Comparison of ENCODE assay signal across 34 cellular contexts in the genomic region with DNA sequence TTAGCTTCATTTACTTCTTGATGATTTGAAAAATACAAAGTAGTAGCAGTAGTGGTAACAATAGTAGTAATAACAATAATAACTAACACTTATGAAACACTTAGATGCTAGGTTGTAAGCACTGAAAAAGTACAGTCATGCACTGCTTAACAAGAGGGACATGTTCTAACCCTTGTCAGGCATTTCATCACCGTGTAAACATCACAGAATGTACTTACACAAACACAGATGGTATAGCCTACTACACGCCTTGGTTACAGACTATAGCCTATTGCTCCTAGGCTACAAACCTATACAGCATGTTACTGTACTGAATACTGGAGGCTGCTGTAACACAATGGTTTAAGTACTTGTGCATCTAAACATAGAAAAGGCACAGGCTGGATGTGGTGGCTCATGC.
DNase-seq lines count a peak whose midpoint lies in the region; ATAC-seq, FAIRE-seq and TF ChIP-seq lines count a peak whose summit lies in the region.
"Had no signal": no experiment of that assay in that cellular context is flagged by ENCODE, and none has a peak within 500 bp of the region (broad histone marks: within the 10 kb centered on the region; RNA-seq: fewer than 3 reads in every experiment).

No MANE protein-coding gene starts in this region.

- intact Hi-C loops in HepG2 (cut with micrococcal nuclease; ENCODE audit: unreplicated experiment) (no loop called here), right lobe of liver (cut with DNase I) (no loop called here), lower lobe of right lung (cut with DNase I) (no loop called here)

- H3K4me3 ChIP-seq in HepG2 (replicated peaks in 1 of 3; ENCODE audit: insufficient read depth in 1 of 3, low read depth in 2 of 3, low read length in 3 of 3) (no peak overlapping the region), right lobe of liver (no peak overlapping the region), adipocyte (ENCODE audit: low read length) (no peak overlapping the region), lower lobe of right lung (no peak overlapping the region)
- H3K4me3 ChIP-seq: dorsolateral prefrontal cortex had no signal

- FAIRE-seq in HepG2 (lab: Jason Lieb, UNC) (no peak), HTR-8/SVneo (lab: Jason Lieb, UNC) (no peak)
- FAIRE-seq: A204.1, D721Med, endometrium, H54, TTC549, urothelium cell line had no signal

- peak; percentile 76 for ATAC-seq in HepG2
- ATAC-seq in right lobe of liver: no peak
- no peak for ATAC-seq in lower lobe of right lung
- ATAC-seq: activated CD4-positive, CD25-positive, alpha-beta regulatory T cell treated with anti-CD3 and anti-CD28 coated beads, Interleukin-2, amount 50 U/mL, for 24 hours; left cardiac atrium; right cardiac atrium; stimulated activated naive CD8-positive, alpha-beta T cell treated with anti-CD3 and anti-CD28 coated beads, Interleukin-15, amount 100 ng/mL, for 72 hours had no signal

- in situ Hi-C loops in HepG2 (cut with HindIII; ENCODE audit: extremely low pct_ligation_motif_present, low pct_unique_long_range_greater_than_20kb): no loop called here

- H3K4me3 Mint-ChIP-seq in mesothelial cell of epicardium: no peak overlapping the region
- H3K4me3 Mint-ChIP-seq: activated CD4-positive, alpha-beta memory T cell treated with anti-CD3 and anti-CD28 coated beads, Interleukin-2, amount 10 ng/mL, durations not matched to agents 7 days and 5 days; activated naive CD4-positive, alpha-beta T cell treated with anti-CD3 and anti-CD28 coated beads, Interleukin-2, amount 10 ng/mL, durations not matched to agents 7 days and 5 days; activated T-helper 1 cell treated with anti-CD3 and anti-CD28 coated beads, Interleukin-12 subunit alpha, Interleukin-12 subunit beta, Interleukin-2, Interleukin-4 antibody, amounts not matched to agents 30 ng/mL and 10 ng/mL and 1 ng/mL, durations not matched to agents 14 hours and 24 hours and 36 hours; brain; stimulated activated naive CD8-positive, alpha-beta T cell treated with anti-CD3 and anti-CD28 coated beads, Interleukin-15, amount 100 ng/mL, for 72 hours; T-helper 1 cell treated with Interleukin-12 subunit alpha and Interleukin-12 subunit beta and Interleukin-4 antibody, amounts not matched to agents 30 μg/mL and 1 μg/mL, for 36 hours had no signal

- H3K36me3 ChIP-seq in HepG2 (replicated peaks in 1 of 2; ENCODE audit: control insufficient read depth in 1 of 2, insufficient read depth in 2 of 2, low read length in 2 of 2) (peaks cover 4 to 43% of the 10 kb centered on the region in 2 experiments), right lobe of liver (peaks cover 0 to 4% (median 0%) of the 10 kb centered on the region in 4 donors), adipocyte (ENCODE audit: control insufficient read depth, insufficient read depth, low read length, severe bottlenecking) (peaks cover 42% of the 10 kb centered on the region), lower lobe of right lung (peaks cover 65% of the 10 kb centered on the region)

- H3K27me3 Mint-ChIP-seq in mesothelial cell of epicardium (ENCODE audit: low read depth): no peaks in the 10 kb centered on the region
- H3K27me3 Mint-ChIP-seq: activated CD4-positive, alpha-beta memory T cell treated with anti-CD3 and anti-CD28 coated beads, Interleukin-2, amount 10 ng/mL, durations not matched to agents 7 days and 5 days; activated naive CD4-positive, alpha-beta T cell treated with anti-CD3 and anti-CD28 coated beads, Interleukin-2, amount 10 ng/mL, durations not matched to agents 7 days and 5 days; brain; stimulated activated naive CD8-positive, alpha-beta T cell treated with anti-CD3 and anti-CD28 coated beads, Interleukin-15, amount 100 ng/mL, for 72 hours had no signal

- POLR2A ChIA-PET in HepG2 (lab: Yijun Ruan, JAX): interaction anchor here (0.6 kb wide), 1 partner anchor 177 kb away, joined by 3 read pairs; no protein-coding TSS in a partner anchor

- TF ChIP-seq EP300 in HepG2 (IDR thresholded peaks at IDR 0.05; ENCODE audit: low read depth in 2 of 2, low read length in 2 of 2) (no peak), HepG2 (CRISPR knock-in tag; IDR thresholded peaks at IDR 0.05; ENCODE audit: borderline replicate concordance) (no peak)

- no peaks in the 10 kb centered on the region for H3K9me3 Mint-ChIP-seq in mesothelial cell of epicardium
- H3K9me3 Mint-ChIP-seq: activated CD4-positive, alpha-beta memory T cell treated with anti-CD3 and anti-CD28 coated beads, Interleukin-2, amount 10 ng/mL, durations not matched to agents 7 days and 5 days; activated naive CD4-positive, alpha-beta T cell treated with anti-CD3 and anti-CD28 coated beads, Interleukin-2, amount 10 ng/mL, durations not matched to agents 7 days and 5 days; activated T-helper 1 cell treated with anti-CD3 and anti-CD28 coated beads, Interleukin-12 subunit alpha, Interleukin-12 subunit beta, Interleukin-2, Interleukin-4 antibody, amounts not matched to agents 30 ng/mL and 10 ng/mL and 1 ng/mL, durations not matched to agents 14 hours and 24 hours and 36 hours; brain; stimulated activated naive CD8-positive, alpha-beta T cell treated with anti-CD3 and anti-CD28 coated beads, Interleukin-15, amount 100 ng/mL, for 72 hours; T-helper 1 cell treated with Interleukin-12 subunit alpha and Interleukin-12 subunit beta and Interleukin-4 antibody, amounts not matched to agents 30 μg/mL and 1 μg/mL, for 36 hours had no signal

- H3K9me3 ChIP-seq in HepG2 (ENCODE audit: low read length) (no peaks in the 10 kb centered on the region), right lobe of liver (no peaks in the 10 kb centered on the region), adipocyte (ENCODE audit: control insufficient read depth, low read length) (no peaks in the 10 kb centered on the region), lower lobe of right lung (no peaks in the 10 kb centered on the region)
- H3K9me3 ChIP-seq: SK-N-SH had no signal

- no peak overlapping the region for H3K4me2 ChIP-seq in HepG2 (ENCODE audit: low read depth, low read length)
- H3K4me2 ChIP-seq: KMS-11, SK-N-SH had no signal

- TF ChIP-seq POLR2A in HepG2 (IDR thresholded peaks at IDR 0.05; ENCODE audit: insufficient read depth in 1 of 2, low read depth in 2 of 2, low read length in 2 of 2) (no peak), right lobe of liver (IDR thresholded peaks at IDR 0.05) (no peak)

- no peak overlapping the region for H3K27ac Mint-ChIP-seq in mesothelial cell of epicardium
- H3K27ac Mint-ChIP-seq: activated CD4-positive, alpha-beta memory T cell treated with anti-CD3 and anti-CD28 coated beads, Interleukin-2, amount 10 ng/mL, durations not matched to agents 7 days and 5 days; activated naive CD4-positive, alpha-beta T cell treated with anti-CD3 and anti-CD28 coated beads, Interleukin-2, amount 10 ng/mL, durations not matched to agents 7 days and 5 days; activated T-helper 1 cell treated with anti-CD3 and anti-CD28 coated beads, Interleukin-12 subunit alpha, Interleukin-12 subunit beta, Interleukin-2, Interleukin-4 antibody, amounts not matched to agents 30 ng/mL and 10 ng/mL and 1 ng/mL, durations not matched to agents 14 hours and 24 hours and 36 hours; brain; stimulated activated naive CD8-positive, alpha-beta T cell treated with anti-CD3 and anti-CD28 coated beads, Interleukin-15, amount 100 ng/mL, for 72 hours; T-helper 1 cell treated with Interleukin-12 subunit alpha and Interleukin-12 subunit beta and Interleukin-4 antibody, amounts not matched to agents 30 μg/mL and 1 μg/mL, for 36 hours had no signal

- no peaks in the 10 kb centered on the region for H3K4me1 Mint-ChIP-seq in mesothelial cell of epicardium
- H3K4me1 Mint-ChIP-seq: activated CD4-positive, alpha-beta memory T cell treated with anti-CD3 and anti-CD28 coated beads, Interleukin-2, amount 10 ng/mL, durations not matched to agents 7 days and 5 days; activated naive CD4-positive, alpha-beta T cell treated with anti-CD3 and anti-CD28 coated beads, Interleukin-2, amount 10 ng/mL, durations not matched to agents 7 days and 5 days; stimulated activated naive CD8-positive, alpha-beta T cell treated with anti-CD3 and anti-CD28 coated beads, Interleukin-15, amount 100 ng/mL, for 72 hours had no signal

- H3K9ac ChIP-seq in HepG2 (ENCODE audit: insufficient read depth, low read depth, low read length) (no peak overlapping the region), adipocyte (ENCODE audit: low read length) (no peak overlapping the region)
- H3K9ac ChIP-seq: KMS-11, SK-N-SH had no signal

- no peaks in the 10 kb centered on the region for H3K79me2 ChIP-seq in HepG2 (ENCODE audit: insufficient read depth, low read length)

- H3K27ac ChIP-seq in HepG2 (ENCODE audit: extremely low read length, insufficient read depth, low read length) (no peak overlapping the region), right lobe of liver (no peak overlapping the region), lower lobe of right lung (no peak overlapping the region)
- H3K27ac ChIP-seq: KMS-11 had no signal

- 69% methylated on average over 2 of the region's 2 CpGs for WGBS in HepG2 (ENCODE audit: low lambda C conversion rate)
- WGBS in right lobe of liver (ENCODE audit: insufficient coverage, low coverage, low lambda C conversion rate, missing lambda C conversion rate): 69% methylated on average over 2 of the region's 2 CpGs

- TF ChIP-seq CTCF in HepG2 (CRISPR knock-in tag; IDR thresholded peaks at IDR 0.05) (no peak), right lobe of liver (IDR thresholded peaks at IDR 0.05) (no peak), mesothelial cell of epicardium (IDR thresholded peaks at IDR 0.05; ENCODE audit: unreplicated experiment) (no peak), lower lobe of right lung (IDR thresholded peaks at IDR 0.05) (no peak)

- peak; percentile 21 for DNase-seq in HepG2 (ENCODE audit: low spot score)
- no peak for DNase-seq in right lobe of liver
- peak; percentile 7 for DNase-seq in adipocyte (ENCODE audit: low read depth)
- peak; percentile 42 for DNase-seq in fibroblast of the conjunctiva (ENCODE audit: low read depth)
- no peak for DNase-seq in mesothelial cell of epicardium (ENCODE audit: low spot score in 2 of 2, unreplicated experiment in 2 of 2)
- DNase-seq in superior temporal gyrus (ENCODE audit: extremely low spot score): no peak
- DNase-seq in lower lobe of right lung: no peak
- DNase-seq in HTR-8/SVneo (ENCODE audit: insufficient read length, low spot score): no peak
- DNase-seq: activated CD4-positive, alpha-beta memory T cell treated with anti-CD3 and anti-CD28 coated beads, Interleukin-2, amount 10 ng/mL, durations not matched to agents 7 days and 5 days; activated CD8-positive, alpha-beta memory T cell treated with anti-CD3 and anti-CD28 coated beads, Interleukin-2, amount 50 U/mL, for 4 hours; activated naive CD4-positive, alpha-beta T cell treated with anti-CD3 and anti-CD28 coated beads, Interleukin-2, amount 10 ng/mL, durations not matched to agents 7 days and 5 days; amniotic stem cell; dorsolateral prefrontal cortex; hypothalamus; left cardiac atrium; mesendoderm; NCI-H1436; NCI-H446 treated with DMSO at 0.1 percent for 48 hours; posterior cingulate gyrus; right cardiac atrium; SK-N-SH; stimulated activated CD8-positive, alpha-beta memory T cell treated with anti-CD3 and anti-CD28 coated beads, Interleukin-4, amount 100 ng/mL, for 48 hours; stimulated activated naive CD8-positive, alpha-beta T cell treated with anti-CD3 and anti-CD28 coated beads, Interleukin-15, amount 100 ng/mL, for 72 hours had no signal

- no TSS peak for BruUV-seq in HepG2 (replicated peaks; lab: Mats Ljungman, UMichigan)

- H3K4me1 ChIP-seq in HepG2 (ENCODE audit: insufficient read depth, low read length): no peaks in the 10 kb centered on the region
- no peaks in the 10 kb centered on the region for H3K4me1 ChIP-seq in right lobe of liver
- H3K4me1 ChIP-seq in adipocyte (ENCODE audit: control insufficient read depth, insufficient read depth, low read length): no peaks in the 10 kb centered on the region
- H3K4me1 ChIP-seq in lower lobe of right lung: no peaks in the 10 kb centered on the region

- H3K27me3 ChIP-seq in HepG2 (ENCODE audit: control insufficient read depth in 1 of 2, insufficient read depth in 2 of 2, low read length in 2 of 2) (no peaks in the 10 kb centered on the region), right lobe of liver (no peaks in the 10 kb centered on the region), adipocyte (replicated peaks; ENCODE audit: control insufficient read depth, insufficient read depth, low read length) (no peaks in the 10 kb centered on the region), lower lobe of right lung (ENCODE audit: low read depth) (no peaks in the 10 kb centered on the region)
- H3K27me3 ChIP-seq: dorsolateral prefrontal cortex had no signal

- H2AFZ ChIP-seq in HepG2 (ENCODE audit: low read length): no peak overlapping the region

- H4K20me1 ChIP-seq in HepG2 (ENCODE audit: insufficient read depth, low read length): no peaks in the 10 kb centered on the region

- H3K36me3 Mint-ChIP-seq in mesothelial cell of epicardium: peaks cover 12% of the 10 kb centered on the region

- no peak for TF ChIP-seq RAD21 in HepG2 (CRISPR knock-in tag; IDR thresholded peaks at IDR 0.05)

- CTCF ChIA-PET in HepG2 (lab: Yijun Ruan, JAX; ENCODE audit: low intra/inter-chr PET ratio, low total read pairs): no interaction called here

Comparison
In these comparisons a context has a peak if more than half of its experiments do, and no peak if none do; other contexts are left out.
1. DNase-seq: peak in HepG2 (single experiment), adipocyte (single experiment) and fibroblast of the conjunctiva (single experiment); none in right lobe of liver (0 of 3), mesothelial cell of epicardium (0 of 2), superior temporal gyrus (single experiment), lower lobe of right lung (single experiment) and HTR-8/SVneo (single experiment).